7 cellular contexts compared by ENCODE assay signal in the genomic region with DNA sequence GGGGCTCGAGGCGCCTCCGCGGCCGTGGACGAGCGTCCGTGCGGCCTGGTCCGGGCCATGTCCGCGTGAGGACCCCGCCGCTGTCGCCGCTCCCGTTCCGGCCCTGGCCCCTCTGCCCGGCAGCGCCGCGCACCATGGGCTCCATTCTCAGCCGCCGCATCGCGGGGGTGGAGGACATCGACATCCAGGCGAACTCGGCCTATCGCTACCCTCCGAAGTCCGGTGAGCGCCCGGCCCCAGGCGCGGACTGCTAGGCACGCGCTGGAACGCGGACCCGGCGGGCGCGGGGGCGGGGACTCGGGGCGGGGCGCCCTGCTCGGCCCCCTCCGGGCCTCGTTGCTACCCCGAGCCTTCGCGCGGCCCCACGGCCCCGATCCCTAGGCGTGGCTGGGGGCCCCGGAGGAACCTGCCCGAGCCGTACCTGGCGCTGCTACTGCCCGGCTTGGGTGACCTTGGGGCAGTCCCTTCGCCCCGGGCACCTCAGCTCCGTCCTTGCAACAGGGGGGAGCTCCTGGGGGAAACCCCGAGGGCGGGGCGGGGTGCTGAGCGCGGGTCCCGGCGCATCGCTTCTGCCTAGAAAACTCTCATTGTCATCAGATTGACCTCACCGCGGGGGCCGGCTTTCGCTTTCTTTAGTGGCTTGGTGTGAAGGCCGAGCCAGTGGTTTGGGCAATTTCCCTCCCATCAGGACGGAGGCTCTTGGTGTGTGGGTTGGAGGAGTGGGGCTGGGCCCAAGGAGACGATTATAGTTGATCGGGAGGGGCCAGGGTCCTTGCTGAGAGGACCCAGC. TPM values are rescaled to one million over a fixed set of nuclear protein-coding genes. Genes with fewer than 3 reads are reported as not detected.
DNase-seq lines count a peak whose midpoint lies in the region; ATAC-seq and TF ChIP-seq lines count a peak whose summit lies in the region.

No MANE protein-coding gene starts in this region.

- H3K79me2 ChIP-seq in neural cell (replicated peaks; ENCODE audit: insufficient read depth, low read length), result peaks cover 41% of the 10 kb centered on the region

- peak overlapping the region; percentile 98 for H3K9ac ChIP-seq in neural cell (ENCODE audit: low read length)

- peak overlapping the region; percentile 96 for H3K27ac Mint-ChIP-seq in activated T-cell treated with anti-CD3 and anti-CD28 coated beads, Interleukin-2, amount 50 U/mL, for 72 hours

- H3K27me3 ChIP-seq in neural cell (ENCODE audit: insufficient read depth, low read depth, low read length), result no peaks in the 10 kb centered on the region

- H3K4me3 ChIP-seq in fibroblast of mammary gland (ENCODE audit: control insufficient read depth, low read depth, low read length) (peak overlapping the region; percentile 69), neural cell (ENCODE audit: low read length) (peak overlapping the region; percentile 98)

- peak; percentile 52 for DNase-seq in NOMO-1 treated with dmso at 0.1 percent for 144 hours (lab: John Stamatoyannopoulos, UW; ENCODE audit: unreplicated experiment)
- DNase-seq in activated T-cell treated with anti-CD3 and anti-CD28 coated beads, Interleukin-2, amount 50 U/mL, for 72 hours, result peak; percentile 86 to 88
- peak; percentile 62 for DNase-seq in fibroblast of mammary gland (ENCODE audit: low read depth)
- DNase-seq in stromal cell of bone marrow (ENCODE audit: low read depth), result peak; percentile 54

- no peaks in the 10 kb centered on the region for H3K36me3 ChIP-seq in neural cell (ENCODE audit: insufficient read depth, low read length)

- H3K9me3 Mint-ChIP-seq in activated T-cell treated with anti-CD3 and anti-CD28 coated beads, Interleukin-2, amount 50 U/mL, for 72 hours, result no peaks in the 10 kb centered on the region

- H3F3A ChIP-seq in neural cell (ENCODE audit: insufficient read depth, low read length, poor library complexity, severe bottlenecking), result no peaks in the 10 kb centered on the region

- TF ChIP-seq CTCF in fibroblast of mammary gland (conservative IDR thresholded peaks at IDR 0.05; ENCODE audit: control insufficient read depth, insufficient read depth, low read depth, low read length) (no peak), neural cell (IDR thresholded peaks at IDR 0.05; ENCODE audit: poor library complexity, severe bottlenecking) (no peak)

- no peak for TF ChIP-seq RAD21 in neural cell (conservative IDR thresholded peaks at IDR 0.05)

- no peaks in the 10 kb centered on the region for H4K20me1 ChIP-seq in neural cell (ENCODE audit: insufficient read depth)

- peak overlapping the region; percentile 98 for H3K4me3 Mint-ChIP-seq in activated T-cell treated with anti-CD3 and anti-CD28 coated beads, Interleukin-2, amount 50 U/mL, for 72 hours

- H2AFZ ChIP-seq in neural cell (ENCODE audit: low read depth, low read length), result peak overlapping the region; percentile 51

- peaks cover 40% of the 10 kb centered on the region for H3K4me1 Mint-ChIP-seq in activated T-cell treated with anti-CD3 and anti-CD28 coated beads, Interleukin-2, amount 50 U/mL, for 72 hours (ENCODE audit: low read depth)

- peak; percentile 17 for TF ChIP-seq EP300 in neural cell (conservative IDR thresholded peaks at IDR 0.05; ENCODE audit: poor library complexity, severe bottlenecking)

- H3K36me3 Mint-ChIP-seq in activated T-cell treated with anti-CD3 and anti-CD28 coated beads, Interleukin-2, amount 50 U/mL, for 72 hours (ENCODE audit: insufficient read depth in 2 of 2), result peaks cover 4 to 11% of the 10 kb centered on the region in 2 donors

- peak overlapping the region; percentile 95 for H3K27ac ChIP-seq in neural cell (ENCODE audit: low read length)

- no peaks in the 10 kb centered on the region for H3K27me3 Mint-ChIP-seq in activated T-cell treated with anti-CD3 and anti-CD28 coated beads, Interleukin-2, amount 50 U/mL, for 72 hours (ENCODE audit: low read depth)

- H3K9me3 ChIP-seq in neural cell (ENCODE audit: low read length), result no peaks in the 10 kb centered on the region

- H3K4me2 ChIP-seq in neural cell (ENCODE audit: low read length), result peak overlapping the region; percentile 96

- H3K9me2 ChIP-seq in neural cell (ENCODE audit: insufficient read depth, low read length), result no peaks in the 10 kb centered on the region

- ATAC-seq in GM18867 (IDR thresholded peaks at IDR 0.05; ENCODE audit: unreplicated experiment), result peak; percentile 55
- peak; percentile 52 for ATAC-seq in HG02870 (IDR thresholded peaks at IDR 0.05; ENCODE audit: unreplicated experiment)
- ATAC-seq in activated T-cell treated with anti-CD3 and anti-CD28 coated beads, Interleukin-2, amount 50 U/mL, for 72 hours (replicated peaks in 1 of 2), result peak; percentile 62 to 66

TF ChIP-seq in neural cell, 6 proteins besides CTCF, POLR2A, EP300 and RAD21:
- TF ChIP-seq REST (IDR thresholded peaks at IDR 0.05; ENCODE audit: borderline replicate concordance), result no peak
- TF ChIP-seq EZH2 (IDR thresholded peaks at IDR 0.05; ENCODE audit: borderline replicate concordance, insufficient read depth, low read length, poor library complexity, severe bottlenecking), result no peak
- TF ChIP-seq TAF1 (IDR thresholded peaks at IDR 0.05; ENCODE audit: low read depth), result peak; percentile 20
- no peak for TF ChIP-seq SMC3 (conservative IDR thresholded peaks at IDR 0.05; ENCODE audit: poor library complexity)
- peak; percentile 85 for TF ChIP-seq POLR2AphosphoS5 (IDR thresholded peaks at IDR 0.05)
- peak; percentile 71 for TF ChIP-seq MXI1 (conservative IDR thresholded peaks at IDR 0.05; ENCODE audit: poor library complexity, severe bottlenecking)
TF ChIP-seq in neural cell: peak in this region for 3.

RNA-seq across cellular contexts. Expression of gene MGRN1, which starts 0.4 kb away (rescaled TPM):
- 100 to 1,000 TPM; 107 to 116 TPM for total RNA-seq in activated T-cell treated with anti-CD3 and anti-CD28 coated beads, Interleukin-2, amount 50 U/mL, for 72 hours
- polyA plus RNA-seq in neural cell, result 35.9 and 47.0 TPM in 2 replicates
- 75.5 and 76.6 TPM in 2 replicates for polyA minus RNA-seq in neural cell

RNA-seq across cellular contexts. Expression of gene UBALD1, which starts 10.3 kb away (rescaled TPM):
- total RNA-seq in activated T-cell treated with anti-CD3 and anti-CD28 coated beads, Interleukin-2, amount 50 U/mL, for 72 hours, result 10 to 100 TPM; 17.2 to 18.4 TPM
- 3.3 and 4.1 TPM in 2 replicates for polyA plus RNA-seq in neural cell
- 8.8 and 18.5 TPM in 2 replicates for polyA minus RNA-seq in neural cell

Comparison
In these comparisons a context has a peak if more than half of its experiments do, and no peak if none do; other contexts are left out.
1. Peak in every context shown above with its lines: DNase-seq, ATAC-seq, H3K4me3 ChIP-seq and H3K27ac ChIP-seq.